9 cellular contexts compared by ENCODE assay signal in the genomic region with DNA sequence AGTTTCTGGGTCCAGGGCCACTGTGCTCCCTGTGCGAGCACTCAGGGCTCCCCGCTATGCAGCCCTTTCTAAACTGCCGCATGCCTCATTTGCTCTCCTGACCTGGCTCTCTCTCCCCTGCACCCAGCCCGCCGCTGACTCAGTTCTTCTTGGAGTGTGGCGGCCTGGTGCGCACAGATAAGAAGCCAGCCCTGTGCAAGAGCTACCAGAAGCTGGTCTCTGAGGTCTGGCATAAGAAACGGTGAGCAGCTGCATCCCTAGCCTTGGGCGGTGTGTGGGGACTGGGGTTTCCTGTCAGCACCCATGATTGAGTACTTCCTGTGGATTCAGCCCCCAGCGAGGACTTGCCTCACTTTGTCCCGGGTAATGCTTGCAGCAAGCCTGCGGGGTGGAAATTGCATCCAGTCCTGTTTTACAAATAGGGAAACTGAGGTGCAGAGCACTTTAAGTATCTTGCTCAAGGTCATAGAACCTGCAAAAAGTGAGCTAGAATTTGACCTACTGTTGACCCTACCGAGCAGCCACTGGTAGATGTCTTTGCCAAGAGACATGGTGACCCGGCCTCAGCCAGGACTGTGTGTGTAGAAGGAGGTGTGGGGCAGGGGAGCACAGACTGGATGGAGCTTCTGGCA. TPM values are rescaled to one million over a fixed set of nuclear protein-coding genes. Genes with fewer than 3 reads are reported as not detected.
DNase-seq lines count a peak whose midpoint lies in the region; ATAC-seq, FAIRE-seq and TF ChIP-seq lines count a peak whose summit lies in the region.
"Had no signal": no experiment of that assay in that cellular context is flagged by ENCODE, and none has a peak within 500 bp of the region (broad histone marks: within the 10 kb centered on the region; RNA-seq: fewer than 3 reads in every experiment).

No MANE protein-coding gene starts in this region.

- no peak for TF ChIP-seq POLR2A in GM12891 (IDR thresholded peaks at IDR 0.05; ENCODE audit: low read depth, low read length)

- no peak for FAIRE-seq in GM12891 (lab: Jason Lieb, UNC)
- FAIRE-seq: A549 had no signal

- CTCF ChIA-PET in activated CD8-positive, alpha-beta T cell treated with anti-CD3 and anti-CD28 coated beads, Interleukin-2, amount 10 ng/mL, durations not matched to agents 7 days and 5 days (lab: Charles Lee), result interaction anchor here (1.0 to 3.5 kb wide), 5 partner anchors 9 to 125 kb away, joined by 3 to 25 read pairs (median 5); no protein-coding TSS in a partner anchor

- peaks cover 51% of the 10 kb centered on the region for H3K36me3 ChIP-seq in thymus (ENCODE audit: control insufficient read depth, insufficient read depth)

- TF ChIP-seq CTCF in foreskin fibroblast (IDR thresholded peaks at IDR 0.05; ENCODE audit: low read depth, low read length), result no peak

- H3K9me3 ChIP-seq in thymus (ENCODE audit: control insufficient read depth), result no peaks in the 10 kb centered on the region
- H3K9me3 ChIP-seq: A549 had no signal

- peaks cover 37% of the 10 kb centered on the region for H3K4me1 ChIP-seq in thymus (ENCODE audit: control insufficient read depth, insufficient read depth, low read length)
- H3K4me1 ChIP-seq: A549 had no signal

- H3K4me1 Mint-ChIP-seq in activated CD8-positive, alpha-beta T cell treated with anti-CD3 and anti-CD28 coated beads, Interleukin-2, amount 10 ng/mL, durations not matched to agents 7 days and 5 days (ENCODE audit: low read depth), result peaks cover 80% of the 10 kb centered on the region

- peak overlapping the region; percentile 55 for H3K4me3 Mint-ChIP-seq in activated CD8-positive, alpha-beta T cell treated with anti-CD3 and anti-CD28 coated beads, Interleukin-2, amount 10 ng/mL, durations not matched to agents 7 days and 5 days

- peak; percentile 84 for ATAC-seq in activated CD8-positive, alpha-beta T cell treated with anti-CD3 and anti-CD28 coated beads, Interleukin-2, amount 10 ng/mL, durations not matched to agents 7 days and 5 days
- ATAC-seq in GM18873 (IDR thresholded peaks at IDR 0.05; ENCODE audit: low FRiP score, unreplicated experiment) (no peak), GM21717 (IDR thresholded peaks at IDR 0.05; ENCODE audit: unreplicated experiment) (no peak)
- ATAC-seq: A549 had no signal

- no peaks in the 10 kb centered on the region for H3K27me3 ChIP-seq in thymus (ENCODE audit: control insufficient read depth, insufficient read depth)

- peaks cover 70% of the 10 kb centered on the region for H3K36me3 Mint-ChIP-seq in activated CD8-positive, alpha-beta T cell treated with anti-CD3 and anti-CD28 coated beads, Interleukin-2, amount 10 ng/mL, durations not matched to agents 7 days and 5 days (ENCODE audit: low read depth)

- POLR2A ChIA-PET in activated CD8-positive, alpha-beta T cell treated with anti-CD3 and anti-CD28 coated beads, Interleukin-2, amount 10 ng/mL, durations not matched to agents 7 days and 5 days (lab: Charles Lee), result interaction anchor here (0.6 to 9.0 kb wide), 7 partner anchors 9 to 29 kb away, joined by 3 to 126 read pairs (median 3); a partner anchor contains a TSS

- H3K27ac ChIP-seq in thymus (ENCODE audit: low read depth), result peak overlapping the region; percentile 78
- H3K27ac ChIP-seq: A549 had no signal

- 8% methylated on average over 14 of the region's 14 CpGs for WGBS in thymus

- no peaks in the 10 kb centered on the region for H3K27me3 Mint-ChIP-seq in activated CD8-positive, alpha-beta T cell treated with anti-CD3 and anti-CD28 coated beads, Interleukin-2, amount 10 ng/mL, durations not matched to agents 7 days and 5 days (ENCODE audit: low read depth)

- DNase-seq in SIG-M5 treated with dmso at 0.1 percent for 504 hours (lab: John Stamatoyannopoulos, UW; ENCODE audit: unreplicated experiment) (peak; percentile 42), SIG-M5 (lab: John Stamatoyannopoulos, UW) (no peak), foreskin fibroblast (peak; percentile 30 to 55), GM12891 (ENCODE audit: insufficient read length, low spot score) (no peak)
- peak; percentile 93 for DNase-seq in activated CD8-positive, alpha-beta T cell treated with anti-CD3 and anti-CD28 coated beads, Interleukin-2, amount 10 ng/mL, durations not matched to agents 7 days and 5 days

- no peaks in the 10 kb centered on the region for H3K9me3 Mint-ChIP-seq in activated CD8-positive, alpha-beta T cell treated with anti-CD3 and anti-CD28 coated beads, Interleukin-2, amount 10 ng/mL, durations not matched to agents 7 days and 5 days (ENCODE audit: insufficient read depth)

- H3K4me3 ChIP-seq in foreskin fibroblast (ENCODE audit: low read depth in 1 of 2, low read length in 2 of 2) (no peak overlapping the region), thymus (ENCODE audit: low read length) (no peak overlapping the region)
- H3K4me3 ChIP-seq: A549 had no signal

- peak overlapping the region; percentile 92 for H3K27ac Mint-ChIP-seq in activated CD8-positive, alpha-beta T cell treated with anti-CD3 and anti-CD28 coated beads, Interleukin-2, amount 10 ng/mL, durations not matched to agents 7 days and 5 days

TF ChIP-seq in GM12891, 5 proteins besides CTCF, POLR2A, EP300 and RAD21:
- TF ChIP-seq SPI1 (IDR thresholded peaks at IDR 0.05; ENCODE audit: low read depth, low read length), result no peak
- TF ChIP-seq PAX5 (IDR thresholded peaks at IDR 0.05; ENCODE audit: insufficient read depth, low read length, severe bottlenecking), result no peak

RNA-seq across cellular contexts. Expression of a gene that starts 27.9 kb away (rescaled TPM):
- 10 to 100 TPM; 86.2 to 87.4 TPM for total RNA-seq in activated CD8-positive, alpha-beta T cell treated with anti-CD3 and anti-CD28 coated beads, Interleukin-2, amount 10 ng/mL, durations not matched to agents 7 days and 5 days
- 175 TPM for polyA plus RNA-seq in thymus
- 13.4 TPM for polyA plus RNA-seq in GM12891 (2012; ENCODE audit: low read depth, missing spikeins)

RNA-seq across cellular contexts. Expression of a gene that starts 28.1 kb away (rescaled TPM):
- total RNA-seq in activated CD8-positive, alpha-beta T cell treated with anti-CD3 and anti-CD28 coated beads, Interleukin-2, amount 10 ng/mL, durations not matched to agents 7 days and 5 days, result 10 to 100 TPM; 89.7 to 91.7 TPM
- 95.0 TPM for polyA plus RNA-seq in thymus
- polyA plus RNA-seq in GM12891 (2012; ENCODE audit: low read depth, missing spikeins), result 27.4 TPM

RNA-seq across cellular contexts. Expression of a gene that starts 39.2 kb away (rescaled TPM):
- 10 to 100 TPM; 54.6 to 58.4 TPM for total RNA-seq in activated CD8-positive, alpha-beta T cell treated with anti-CD3 and anti-CD28 coated beads, Interleukin-2, amount 10 ng/mL, durations not matched to agents 7 days and 5 days
- polyA plus RNA-seq in thymus, result 30.0 TPM
- 27.1 TPM for polyA plus RNA-seq in GM12891 (2012; ENCODE audit: low read depth, missing spikeins)

Comparison
In these comparisons a context has a peak if more than half of its experiments do, and no peak if none do; other contexts are left out.
1. DNase-seq: peak in SIG-M5 treated with dmso at 0.1 percent for 504 hours (single experiment), activated CD8-positive, alpha-beta T cell treated with anti-CD3 and anti-CD28 coated beads, Interleukin-2, amount 10 ng/mL, durations not matched to agents 7 days and 5 days (single experiment) and foreskin fibroblast (2 of 2); none in SIG-M5 (single experiment) and GM12891 (single experiment).